In the genomic region with DNA sequence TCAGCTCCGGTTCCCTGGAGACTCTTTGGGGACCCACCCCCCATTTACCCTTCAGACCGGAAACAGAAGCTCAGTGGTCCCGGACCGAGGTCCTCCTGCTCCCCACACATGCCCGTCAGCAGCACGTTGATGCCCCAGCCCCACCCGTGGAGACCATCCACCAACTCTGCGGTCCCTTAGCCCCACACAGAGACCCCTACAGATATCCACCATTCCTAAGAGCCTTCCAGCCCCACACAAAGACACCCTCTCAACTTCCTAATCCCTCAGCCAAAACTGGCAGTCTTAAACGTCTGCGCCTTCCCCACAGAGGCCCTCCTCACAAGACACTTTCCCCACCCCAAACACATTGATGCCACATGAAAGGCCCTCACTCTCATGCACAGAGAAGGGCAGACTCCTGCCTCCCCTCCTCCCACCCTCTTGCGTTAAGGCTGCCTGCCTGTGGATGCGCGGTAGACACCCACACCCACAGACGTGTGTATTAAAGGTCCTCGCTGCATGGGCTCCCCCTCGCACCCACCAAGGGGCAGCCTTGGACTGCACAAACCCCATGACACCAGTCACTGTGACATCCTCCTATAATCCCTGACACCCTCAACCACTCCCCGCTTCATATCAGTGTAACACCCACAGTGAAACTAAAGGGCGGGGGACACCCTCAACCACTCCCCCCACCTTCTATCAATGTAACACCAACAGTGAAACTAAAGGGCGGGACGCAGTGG, we compare ENCODE assay signal across 8 cellular contexts. TPM values are rescaled to one million over a fixed set of nuclear protein-coding genes. Genes with fewer than 3 reads are reported as not detected.
DNase-seq lines count a peak whose midpoint lies in the region; ATAC-seq, FAIRE-seq and TF ChIP-seq lines count a peak whose summit lies in the region.

No MANE protein-coding gene starts in this region.

- H3K4me2 ChIP-seq in HepG2 (ENCODE audit: low read depth, low read length), result peak overlapping the region; percentile 96

- no peaks in the 10 kb centered on the region for H3K79me2 ChIP-seq in HepG2 (ENCODE audit: insufficient read depth, low read length)

- no TSS peak for BruUV-seq in HepG2 (replicated peaks; lab: Mats Ljungman, UMichigan)

- peak overlapping the region; percentile 61 to 68 for H3K4me3 ChIP-seq in CD4-positive, alpha-beta memory T cell (ENCODE audit: low read length in 2 of 2)
- peak overlapping the region; percentile 68 to 81 (median 79) for H3K4me3 ChIP-seq in HepG2 (replicated peaks in 1 of 3; ENCODE audit: insufficient read depth in 1 of 3, low read depth in 2 of 3, low read length in 3 of 3)

- peak; percentile 6 for ATAC-seq in HG03139 (IDR thresholded peaks at IDR 0.05; ENCODE audit: unreplicated experiment)
- ATAC-seq in central memory CD8-positive, alpha-beta T cell (replicated peaks; ENCODE audit: extremely low read depth, poor library complexity, severe bottlenecking), result peak; percentile 88
- peak; percentile 79 for ATAC-seq in HepG2
- ATAC-seq in GM19395 (IDR thresholded peaks at IDR 0.05; ENCODE audit: unreplicated experiment), result no peak

- no peaks in the 10 kb centered on the region for H3K36me3 ChIP-seq in CD4-positive, alpha-beta memory T cell (ENCODE audit: insufficient read depth, low read length)
- no peaks in the 10 kb centered on the region for H3K36me3 ChIP-seq in HepG2 (replicated peaks in 1 of 2; ENCODE audit: control insufficient read depth in 1 of 2, insufficient read depth in 2 of 2, low read length in 2 of 2)

- peaks cover 58 to 81% (median 69%) of the 10 kb centered on the region in 4 donors for H3K4me1 Mint-ChIP-seq in CD4-positive, alpha-beta memory T cell
- H3K4me1 Mint-ChIP-seq in central memory CD8-positive, alpha-beta T cell, result peaks cover 62% of the 10 kb centered on the region
- peaks cover 57% of the 10 kb centered on the region for H3K4me1 Mint-ChIP-seq in stimulated activated naive CD8-positive, alpha-beta T cell treated with anti-CD3 and anti-CD28 coated beads, Interleukin-15, Interleukin-2, amounts not matched to agents 100 ng/mL and 50 ng/mL, for 24 hours (ENCODE audit: low read depth)

- TF ChIP-seq CTCF in HepG2 (CRISPR knock-in tag; IDR thresholded peaks at IDR 0.05) (peak; percentile 76), GM20000 (IDR thresholded peaks at IDR 0.05; ENCODE audit: extremely low read depth, missing control alignments) (no peak)

- peak overlapping the region; percentile 85 for H3K27ac ChIP-seq in CD4-positive, alpha-beta memory T cell (ENCODE audit: low read depth, low read length)
- peak overlapping the region; percentile 54 for H3K27ac ChIP-seq in HepG2 (ENCODE audit: extremely low read length, insufficient read depth, low read length)

- no peak overlapping the region for H2AFZ ChIP-seq in HepG2 (ENCODE audit: low read length)

- peak overlapping the region; percentile 94 to 99 (median 97) for H3K27ac Mint-ChIP-seq in CD4-positive, alpha-beta memory T cell
- H3K27ac Mint-ChIP-seq in central memory CD8-positive, alpha-beta T cell (ENCODE audit: low read depth), result peak overlapping the region; percentile 92
- H3K27ac Mint-ChIP-seq in stimulated activated naive CD8-positive, alpha-beta T cell treated with anti-CD3 and anti-CD28 coated beads, Interleukin-15, Interleukin-2, amounts not matched to agents 100 ng/mL and 50 ng/mL, for 24 hours, result peak overlapping the region; percentile 96

- peaks cover 13 to 28% of the 10 kb centered on the region in 2 donors for H3K36me3 Mint-ChIP-seq in CD4-positive, alpha-beta memory T cell
- peaks cover 37% of the 10 kb centered on the region for H3K36me3 Mint-ChIP-seq in central memory CD8-positive, alpha-beta T cell (ENCODE audit: insufficient read depth)
- peaks cover 10% of the 10 kb centered on the region for H3K36me3 Mint-ChIP-seq in stimulated activated naive CD8-positive, alpha-beta T cell treated with anti-CD3 and anti-CD28 coated beads, Interleukin-15, Interleukin-2, amounts not matched to agents 100 ng/mL and 50 ng/mL, for 24 hours (ENCODE audit: low read depth)

- H3K9me3 Mint-ChIP-seq in CD4-positive, alpha-beta memory T cell, result peaks cover 0 to 12% (median 0%) of the 10 kb centered on the region in 8 donors
- no peaks in the 10 kb centered on the region for H3K9me3 Mint-ChIP-seq in central memory CD8-positive, alpha-beta T cell
- no peaks in the 10 kb centered on the region for H3K9me3 Mint-ChIP-seq in stimulated activated naive CD8-positive, alpha-beta T cell treated with anti-CD3 and anti-CD28 coated beads, Interleukin-15, Interleukin-2, amounts not matched to agents 100 ng/mL and 50 ng/mL, for 24 hours

- no peaks in the 10 kb centered on the region for H4K20me1 ChIP-seq in HepG2 (ENCODE audit: insufficient read depth, low read length)

- peak; percentile 28; the same call in 1 of the 2 replicates for TF ChIP-seq RAD21 in HepG2 (CRISPR knock-in tag; IDR thresholded peaks at IDR 0.05)

- intact Hi-C loops in CD4-positive, alpha-beta memory T cell (cut with micrococcal nuclease), result loop anchor here (1.0 to 5.0 kb wide), 3 partner anchors 371 to 586 kb away; partner anchors contain the start of genes GLOD4, MRM3 and TIMM22
- intact Hi-C loops in HepG2 (cut with micrococcal nuclease; ENCODE audit: unreplicated experiment), result loop anchor here (2.0 to 5.0 kb wide), 3 partner anchors 276 to 586 kb away; partner anchors contain the start of gene TIMM22

- peaks cover 2% of the 10 kb centered on the region in 2 donors for H3K27me3 Mint-ChIP-seq in CD4-positive, alpha-beta memory T cell
- no peaks in the 10 kb centered on the region for H3K27me3 Mint-ChIP-seq in central memory CD8-positive, alpha-beta T cell
- H3K27me3 Mint-ChIP-seq in stimulated activated naive CD8-positive, alpha-beta T cell treated with anti-CD3 and anti-CD28 coated beads, Interleukin-15, Interleukin-2, amounts not matched to agents 100 ng/mL and 50 ng/mL, for 24 hours, result peaks cover 4% of the 10 kb centered on the region

- in situ Hi-C loops in HepG2 (cut with HindIII; ENCODE audit: extremely low pct_ligation_motif_present, low pct_unique_long_range_greater_than_20kb), result no loop called here

- peaks cover 64% of the 10 kb centered on the region for H3K4me1 ChIP-seq in CD4-positive, alpha-beta memory T cell (ENCODE audit: insufficient read depth, low read length)
- peaks cover 33% of the 10 kb centered on the region for H3K4me1 ChIP-seq in HepG2 (ENCODE audit: insufficient read depth, low read length)

- CTCF ChIA-PET in CD4-positive, alpha-beta memory T cell (lab: Charles Lee; ENCODE audit: partially characterized antibody), result interaction anchor here (1.1 to 3.3 kb wide), 10 partner anchors 12 to 570 kb away, joined by 3 to 182 read pairs (median 6); partner anchors contain the start of gene NXN
- CTCF ChIA-PET in HepG2 (lab: Yijun Ruan, JAX; ENCODE audit: low intra/inter-chr PET ratio, low total read pairs), result no interaction called here

- TF ChIP-seq EP300 in HepG2 (IDR thresholded peaks at IDR 0.05; ENCODE audit: low read depth in 2 of 2, low read length in 2 of 2) (no peak), HepG2 (CRISPR knock-in tag; IDR thresholded peaks at IDR 0.05; ENCODE audit: borderline replicate concordance) (no peak)

- DNase-seq in CD4-positive, alpha-beta memory T cell, result peak; percentile 71 to 92 (median 77)
- peak; percentile 35 for DNase-seq in T-helper 9 cell
- peak; percentile 67 to 88 for DNase-seq in central memory CD8-positive, alpha-beta T cell (ENCODE audit: low spot score in 2 of 2)
- DNase-seq in HepG2 (ENCODE audit: low spot score), result no peak
- no peak for DNase-seq in GM20000 (ENCODE audit: low spot score)

- H3K27me3 ChIP-seq in CD4-positive, alpha-beta memory T cell (ENCODE audit: insufficient read depth, low read length), result no peaks in the 10 kb centered on the region
- H3K27me3 ChIP-seq in HepG2 (ENCODE audit: control insufficient read depth in 1 of 2, insufficient read depth in 2 of 2, low read length in 2 of 2), result no peaks in the 10 kb centered on the region

- peak overlapping the region; percentile 73 for H3K9ac ChIP-seq in HepG2 (ENCODE audit: insufficient read depth, low read depth, low read length)

- no peaks in the 10 kb centered on the region for H3K9me3 ChIP-seq in CD4-positive, alpha-beta memory T cell (ENCODE audit: control insufficient read depth in 1 of 2, low read length in 2 of 2)
- no peaks in the 10 kb centered on the region for H3K9me3 ChIP-seq in HepG2 (ENCODE audit: low read length)

- POLR2A ChIA-PET in CD4-positive, alpha-beta memory T cell (lab: Charles Lee; ENCODE audit: partially characterized antibody), result interaction anchor here (0.6 to 1.2 kb wide), 2 partner anchors 16 to 290 kb away, joined by 3 read pairs; no protein-coding TSS in a partner anchor
- POLR2A ChIA-PET in HepG2 (lab: Yijun Ruan, JAX), result interaction anchor here (1.0 kb wide), 1 partner anchor 12 kb away, joined by 4 read pairs; no protein-coding TSS in a partner anchor

- H3K4me3 Mint-ChIP-seq in CD4-positive, alpha-beta memory T cell, result peak overlapping the region; percentile 88 to 97 (median 93)
- peak overlapping the region; percentile 79 for H3K4me3 Mint-ChIP-seq in central memory CD8-positive, alpha-beta T cell
- H3K4me3 Mint-ChIP-seq in stimulated activated naive CD8-positive, alpha-beta T cell treated with anti-CD3 and anti-CD28 coated beads, Interleukin-15, Interleukin-2, amounts not matched to agents 100 ng/mL and 50 ng/mL, for 24 hours, result peak overlapping the region; percentile 96

- 27% methylated on average over 14 of the region's 20 CpGs for WGBS in HepG2 (ENCODE audit: low lambda C conversion rate)

- no peak for TF ChIP-seq POLR2A in HepG2 (IDR thresholded peaks at IDR 0.05; ENCODE audit: insufficient read depth in 1 of 2, low read depth in 2 of 2, low read length in 2 of 2)

- FAIRE-seq in HepG2 (lab: Jason Lieb, UNC), result no peak

RNA-seq across cellular contexts. Expression of gene RFLNB, which starts 34.9 kb away (rescaled TPM):
- total RNA-seq in CD4-positive, alpha-beta memory T cell, result 10 to 100 TPM; 20.5 to 21.6 TPM
- 10 to 100 TPM; 19.6 to 20.4 TPM for polyA plus RNA-seq in CD4-positive, alpha-beta memory T cell
- total RNA-seq in HepG2 (2016; rRNA removed; fragmentation: Illumina TruSeq; extraction: Trizol), result 21.3 and 22.8 TPM in 2 replicates
- 27.1 and 28.5 TPM in 2 replicates for total RNA-seq in HepG2 (2016; cell fraction: cytosol; rRNA removed; fragmentation: Illumina TruSeq; extraction: Trizol; ENCODE audit: low read depth)
- total RNA-seq in HepG2 (2016; cell fraction: insoluble cytoplasmic fraction; rRNA removed; fragmentation: Illumina TruSeq; extraction: Trizol), result 19.3 and 21.8 TPM in 2 replicates
- total RNA-seq in HepG2 (2016; cell fraction: membrane; rRNA removed; fragmentation: Illumina TruSeq; extraction: Trizol), result 58.7 and 64.2 TPM in 2 replicates
- total RNA-seq in HepG2 (2016; cell fraction: nucleus; rRNA removed; fragmentation: Illumina TruSeq; extraction: Trizol), result 8.7 and 10.1 TPM in 2 replicates
- 3.1 and 3.2 TPM in 2 replicates for polyA plus RNA-seq in HepG2 (2011; rRNA removed)
- 3.4 and 4.0 TPM in 2 replicates for polyA plus RNA-seq in HepG2 (2011; cell fraction: cytosol; rRNA removed)
- 2.1 and 2.5 TPM in 2 replicates for polyA plus RNA-seq in HepG2 (2011; cell fraction: nucleus; rRNA removed)
- polyA plus RNA-seq in HepG2 (2012), result 7.5 and 10.7 TPM in 2 replicates
- 44.9 and 45.8 TPM in 2 replicates for polyA plus RNA-seq in HepG2 (2016; cell fraction: cytosol; fragmentation: Illumina TruSeq; extraction: Trizol; ENCODE audit: low read depth)
- 23.3 and 26.8 TPM in 2 replicates for polyA plus RNA-seq in HepG2 (2016; cell fraction: insoluble cytoplasmic fraction; fragmentation: Illumina TruSeq; extraction: Trizol; ENCODE audit: low read depth)
- 59.7 and 67.0 TPM in 2 replicates for polyA plus RNA-seq in HepG2 (2016; cell fraction: membrane; fragmentation: Illumina TruSeq; extraction: Trizol; ENCODE audit: low read depth)
- 18.9 and 19.1 TPM in 2 replicates for polyA plus RNA-seq in HepG2 (2016; cell fraction: nucleus; fragmentation: Illumina TruSeq; extraction: Trizol; ENCODE audit: insufficient read depth, low read depth)
- 5.3 TPM in 1 of 2 replicates, not detected in the other for polyA minus RNA-seq in HepG2 (2011; rRNA and poly(A)+ RNA removed; ENCODE audit: low replicate concordance)
- 3.7 and 4.5 TPM in 2 replicates for polyA minus RNA-seq in HepG2 (2011; cell fraction: cytosol; rRNA and poly(A)+ RNA removed)
- 0.90 and 1.4 TPM in 2 replicates for polyA minus RNA-seq in HepG2 (2011; cell fraction: nucleus; rRNA and poly(A)+ RNA removed)

RNA-seq across cellular contexts. Expression of gene RPH3AL, which starts 58.2 kb away (rescaled TPM):
- total RNA-seq in CD4-positive, alpha-beta memory T cell, result 1 to 10 TPM; 4.4 to 5.9 TPM
- 1 to 10 TPM; 1.7 to 3.5 TPM for polyA plus RNA-seq in CD4-positive, alpha-beta memory T cell
- total RNA-seq in HepG2 (2016; rRNA removed; fragmentation: Illumina TruSeq; extraction: Trizol), result 6.7 and 7.8 TPM in 2 replicates
- 10.8 and 13.9 TPM in 2 replicates for total RNA-seq in HepG2 (2016; cell fraction: cytosol; rRNA removed; fragmentation: Illumina TruSeq; extraction: Trizol; ENCODE audit: low read depth)
- 8.0 and 8.6 TPM in 2 replicates for total RNA-seq in HepG2 (2016; cell fraction: insoluble cytoplasmic fraction; rRNA removed; fragmentation: Illumina TruSeq; extraction: Trizol)
- 12.1 and 13.4 TPM in 2 replicates for total RNA-seq in HepG2 (2016; cell fraction: membrane; rRNA removed; fragmentation: Illumina TruSeq; extraction: Trizol)
- total RNA-seq in HepG2 (2016; cell fraction: nucleus; rRNA removed; fragmentation: Illumina TruSeq; extraction: Trizol), result 6.4 and 8.4 TPM in 2 replicates
- 16.4 and 20.7 TPM in 2 replicates for polyA plus RNA-seq in HepG2 (2011; rRNA removed)
- 14.3 and 17.0 TPM in 2 replicates for polyA plus RNA-seq in HepG2 (2011; cell fraction: cytosol; rRNA removed)
- 21.3 and 26.7 TPM in 2 replicates for polyA plus RNA-seq in HepG2 (2011; cell fraction: nucleus; rRNA removed)
- polyA plus RNA-seq in HepG2 (2012), result 11.7 and 14.0 TPM in 2 replicates
- polyA plus RNA-seq in HepG2 (2016; cell fraction: cytosol; fragmentation: Illumina TruSeq; extraction: Trizol; ENCODE audit: low read depth), result 4.1 and 4.3 TPM in 2 replicates
- polyA plus RNA-seq in HepG2 (2016; cell fraction: insoluble cytoplasmic fraction; fragmentation: Illumina TruSeq; extraction: Trizol; ENCODE audit: low read depth), result 6.7 and 7.3 TPM in 2 replicates
- 9.3 and 12.3 TPM in 2 replicates for polyA plus RNA-seq in HepG2 (2016; cell fraction: membrane; fragmentation: Illumina TruSeq; extraction: Trizol; ENCODE audit: low read depth)
- polyA plus RNA-seq in HepG2 (2016; cell fraction: nucleus; fragmentation: Illumina TruSeq; extraction: Trizol; ENCODE audit: insufficient read depth, low read depth), result 8.0 and 9.6 TPM in 2 replicates
- polyA minus RNA-seq in HepG2 (2011; rRNA and poly(A)+ RNA removed; ENCODE audit: low replicate concordance), result 4.7 and 30.0 TPM in 2 replicates
- 12.5 TPM in 2 replicates for polyA minus RNA-seq in HepG2 (2011; cell fraction: cytosol; rRNA and poly(A)+ RNA removed)
- polyA minus RNA-seq in HepG2 (2011; cell fraction: nucleus; rRNA and poly(A)+ RNA removed), result 29.4 and 31.1 TPM in 2 replicates

Comparison
In these comparisons a context has a peak if more than half of its experiments do, and no peak if none do; other contexts are left out.
1. DNase-seq: peak in CD4-positive, alpha-beta memory T cell (5 of 5), T-helper 9 cell (single experiment) and central memory CD8-positive, alpha-beta T cell (2 of 2); none in HepG2 (single experiment) and GM20000 (single experiment).
2. Peak in every context shown above with its lines, with median percentiles within 50 percentile points of each other: H3K27ac Mint-ChIP-seq and H3K4me3 Mint-ChIP-seq.